Comparison of ENCODE assay signal across 21 cellular contexts in genomic region chr1:241235236-241235897, GRCh38.
DNase-seq lines count a peak whose midpoint lies in the region; ATAC-seq, FAIRE-seq and TF ChIP-seq lines count a peak whose summit lies in the region.
"Had no signal": no experiment of that assay in that cellular context is flagged by ENCODE, and none has a peak within 500 bp of the region (broad histone marks: within the 10 kb centered on the region; RNA-seq: fewer than 3 reads in every experiment).

No MANE protein-coding gene starts in this region.

- H3K79me2 ChIP-seq in K562 (ENCODE audit: control insufficient read depth, insufficient read depth, low read length) = no peaks in the 10 kb centered on the region

- H3K27ac ChIP-seq in K562 (ENCODE audit: extremely low read depth, low read depth, low read length) = no peak overlapping the region
- H3K27ac ChIP-seq: cardiac muscle cell, ovary, SJSA1 had no signal

- no peak for TF ChIP-seq EP300 in K562 (IDR thresholded peaks at IDR 0.05; ENCODE audit: low read length)

- TF ChIP-seq POLR2A in K562 (conservative IDR thresholded peaks at IDR 0.05) = no peak

- intact Hi-C loops in K562 (cut with micrococcal nuclease) = no loop called here

- H3K36me3 ChIP-seq in K562 (ENCODE audit: control insufficient read depth, insufficient read depth, low read length) = no peaks in the 10 kb centered on the region
- H3K36me3 ChIP-seq: cardiac muscle cell, ovary, SJSA1 had no signal

- no peak for TF ChIP-seq CTCF in K562 (IDR thresholded peaks at IDR 0.05 in 2 of 3, conservative IDR thresholded peaks at IDR 0.05 in 1 of 3; ENCODE audit: insufficient read depth in 2 of 3, low read depth in 1 of 3, low read length in 3 of 3)

- H3K4me1 ChIP-seq in K562 (replicated peaks in 1 of 2; ENCODE audit: control insufficient read depth in 2 of 2, insufficient read depth in 2 of 2, low read length in 2 of 2) = no peaks in the 10 kb centered on the region
- H3K4me1 ChIP-seq: SJSA1 had no signal

- no peak overlapping the region for H3K4me3 ChIP-seq in K562
- H3K4me3 ChIP-seq: cardiac muscle cell, ovary, SJSA1 had no signal

- H3K9me1 ChIP-seq in K562 (ENCODE audit: control insufficient read depth, insufficient read depth, low read length) = no peaks in the 10 kb centered on the region

- CTCF ChIA-PET in K562 (lab: Yijun Ruan, JAX; ENCODE audit: low intra/inter-chr PET ratio) = no interaction called here

- no peaks in the 10 kb centered on the region for H3K36me3 Mint-ChIP-seq in immature natural killer cell
- H3K36me3 Mint-ChIP-seq: activated naive CD4-positive, alpha-beta T cell treated with anti-CD3 and anti-CD28 coated beads, Interleukin-2, amount 50 U/mL, for 24 hours had no signal

- POLR2A ChIA-PET in K562 (lab: Yijun Ruan, JAX) = no interaction called here

- peaks cover 0 to 2% (median 0%) of the 10 kb centered on the region in 3 donors for H3K27me3 Mint-ChIP-seq in immature natural killer cell (ENCODE audit: low read depth in 3 of 3)
- H3K27me3 Mint-ChIP-seq: activated CD4-positive, alpha-beta T cell treated with anti-CD3 and anti-CD28 coated beads, Interleukin-2, amount 10 ng/mL, durations not matched to agents 7 days and 5 days; activated naive CD4-positive, alpha-beta T cell treated with anti-CD3 and anti-CD28 coated beads, Interleukin-2, amount 50 U/mL, for 24 hours had no signal

- H4K20me1 ChIP-seq in K562 (replicated peaks; ENCODE audit: control insufficient read depth, insufficient read depth, low read length) = no peaks in the 10 kb centered on the region

- no peak overlapping the region for H3K4me2 ChIP-seq in K562 (ENCODE audit: insufficient read depth, low read length)

- H3K27ac Mint-ChIP-seq in immature natural killer cell = no peak overlapping the region
- H3K27ac Mint-ChIP-seq: activated CD4-positive, alpha-beta T cell treated with anti-CD3 and anti-CD28 coated beads, Interleukin-2, amount 10 ng/mL, durations not matched to agents 7 days and 5 days; activated naive CD4-positive, alpha-beta T cell treated with anti-CD3 and anti-CD28 coated beads, Interleukin-2, amount 50 U/mL, for 24 hours had no signal

- no peak overlapping the region for H2AFZ ChIP-seq in K562 (ENCODE audit: low read depth, low read length)

- no peaks in the 10 kb centered on the region for H3K4me1 Mint-ChIP-seq in immature natural killer cell
- H3K4me1 Mint-ChIP-seq: activated CD4-positive, alpha-beta T cell treated with anti-CD3 and anti-CD28 coated beads, Interleukin-2, amount 10 ng/mL, durations not matched to agents 7 days and 5 days; activated naive CD4-positive, alpha-beta T cell treated with anti-CD3 and anti-CD28 coated beads, Interleukin-2, amount 50 U/mL, for 24 hours had no signal

- TF ChIP-seq RAD21 in K562 (CRISPR knock-in tag; conservative IDR thresholded peaks at IDR 0.05 in 1 of 2, IDR thresholded peaks at IDR 0.05 in 1 of 2) = no peak

- H3K9ac ChIP-seq in K562 (ENCODE audit: insufficient read depth in 1 of 2, low read depth in 2 of 2, low read length in 2 of 2) = no peak overlapping the region

- no peak overlapping the region for H3K4me3 Mint-ChIP-seq in immature natural killer cell
- H3K4me3 Mint-ChIP-seq: activated CD4-positive, alpha-beta T cell treated with anti-CD3 and anti-CD28 coated beads, Interleukin-2, amount 10 ng/mL, durations not matched to agents 7 days and 5 days; activated naive CD4-positive, alpha-beta T cell treated with anti-CD3 and anti-CD28 coated beads, Interleukin-2, amount 50 U/mL, for 24 hours had no signal

- no peaks in the 10 kb centered on the region for H3K27me3 ChIP-seq in K562 (ENCODE audit: control insufficient read depth in 2 of 2, insufficient read depth in 2 of 2, low read length in 2 of 2)
- H3K27me3 ChIP-seq: cardiac muscle cell, ovary, SJSA1 had no signal

- no peak for ATAC-seq in K562
- ATAC-seq in GM19463 (IDR thresholded peaks at IDR 0.05; ENCODE audit: unreplicated experiment) = no peak

- no TSS peak for BruUV-seq in K562 (replicated peaks; lab: Mats Ljungman, UMichigan)

- WGBS in K562 (ENCODE audit: insufficient coverage, low coverage, missing lambda C conversion rate) = 0% methylated on average over 2 of the region's 2 CpGs

- DNase-seq in NCI-H1694 treated with DMSO at 0.1 percent for 48 hours (lab: John Stamatoyannopoulos, UW) (peak; percentile 15), NCI-H1694 (lab: John Stamatoyannopoulos, UW) (no peak), K562 (ENCODE audit: extremely low read depth in 1 of 4, low spot score in 3 of 4) (no peak), iPS-NIHi11 (ENCODE audit: low spot score) (peak; percentile 12), retina (peak; percentile 19), immature natural killer cell (no peak), NCI-H1436 (lab: John Stamatoyannopoulos, UW) (no peak)
- DNase-seq: activated CD4-positive, alpha-beta T cell treated with anti-CD3 and anti-CD28 coated beads, Interleukin-2, amount 10 ng/mL, durations not matched to agents 7 days and 5 days; kidney; NCI-H2227 treated with DMSO at 0.1 percent for 48 hours; ovary; small intestine; T-helper 9 cell; trophoblast cell had no signal

- no peaks in the 10 kb centered on the region for H3K9me3 ChIP-seq in K562 (replicated peaks; ENCODE audit: control insufficient read depth, insufficient read depth, low read depth, low read length)
- H3K9me3 ChIP-seq: ovary, SJSA1 had no signal

- peaks cover 3 to 24% (median 7%) of the 10 kb centered on the region in 6 donors for H3K9me3 Mint-ChIP-seq in immature natural killer cell

- no peak for FAIRE-seq in K562 (lab: Jason Lieb, UNC)
- FAIRE-seq: A204.1, endometrium, H1, kidney, small intestine had no signal

- in situ Hi-C loops in K562 (cut with MboI) = no loop called here

TF ChIP-seq in K562, 482 proteins besides CTCF, POLR2A, EP300 and RAD21:
- no peak for TF ChIP-seq MAZ (CRISPR knock-in tag; conservative IDR thresholded peaks at IDR 0.05 in 1 of 2, IDR thresholded peaks at IDR 0.05 in 1 of 2)
- peak; percentile 62 for TF ChIP-seq RFX1 (IDR thresholded peaks at IDR 0.05)
- 0 out of 2 replicates have a peak, but pooled peaks have one; percentile 14 for TF ChIP-seq ZNF512 (tag; IDR thresholded peaks at IDR 0.05)

Comparison
In these comparisons a context has a peak if more than half of its experiments do, and no peak if none do; other contexts are left out.
1. DNase-seq: peak in NCI-H1694 treated with DMSO at 0.1 percent for 48 hours (single experiment), iPS-NIHi11 (single experiment) and retina (single experiment); none in NCI-H1694 (single experiment), K562 (0 of 4), immature natural killer cell (0 of 3) and NCI-H1436 (single experiment).